31 cellular contexts compared by ENCODE assay signal in the genomic region with DNA sequence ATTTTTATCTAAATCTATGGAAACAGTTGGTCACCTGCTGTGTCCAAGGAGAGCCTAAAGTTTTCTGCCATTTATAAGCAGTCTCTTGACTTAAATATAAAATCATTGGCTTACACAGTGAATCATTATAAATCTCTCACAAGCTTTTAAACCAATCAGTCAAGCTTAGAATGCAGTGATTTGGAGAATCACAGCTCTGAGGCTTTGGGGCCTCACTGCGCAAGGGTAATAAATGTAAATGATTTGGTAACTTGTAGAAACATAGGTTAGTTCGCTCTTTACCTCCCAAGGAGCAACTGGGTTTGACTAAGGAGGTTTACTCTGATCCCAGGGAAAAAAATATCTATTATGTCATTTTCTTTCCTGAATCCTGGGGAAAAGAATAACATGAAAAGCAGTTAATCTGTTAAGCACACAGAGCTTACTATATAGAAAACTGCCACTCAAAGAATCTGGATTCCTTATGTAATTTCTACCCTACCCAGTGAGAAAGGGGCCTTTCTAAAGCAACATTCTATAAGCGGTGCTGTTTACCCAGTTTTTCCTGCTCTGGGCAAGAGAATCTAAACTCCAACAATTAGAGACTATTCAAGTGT.
"Had no signal": no experiment of that assay in that cellular context is flagged by ENCODE, and none has a peak within 500 bp of the region (broad histone marks: within the 10 kb centered on the region; RNA-seq: fewer than 3 reads in every experiment).

No MANE protein-coding gene starts in this region.

- ATAC-seq: foreskin keratinocyte; gastroesophageal sphincter; heart left ventricle; left lung; naive thymus-derived CD4-positive, alpha-beta T cell; psoas muscle; right cardiac atrium; stimulated activated naive CD8-positive, alpha-beta T cell treated with anti-CD3 and anti-CD28 coated beads, Interleukin-15, amount 100 ng/mL, for 72 hours; upper lobe of right lung had no signal

- H3K4me2 ChIP-seq: hepatocyte had no signal

- H3K27ac Mint-ChIP-seq: dendritic cell treated with granulocyte-macrophage colony-stimulating factor and Interleukin-4, amounts not matched to agents 40 ng/mL and 50 ng/mL, for 4 days; naive thymus-derived CD4-positive, alpha-beta T cell; nephron progenitor cell; stimulated activated naive CD8-positive, alpha-beta T cell treated with anti-CD3 and anti-CD28 coated beads, Interleukin-15, amount 100 ng/mL, for 72 hours had no signal

- H3K4me3 ChIP-seq: colonic mucosa, esophagus muscularis mucosa, gastroesophageal sphincter, heart left ventricle, hepatocyte, left lung, ovary, psoas muscle, skin epidermis, suprapubic skin, transverse colon, upper lobe of right lung, uterus had no signal

- H3K4me1 ChIP-seq: colonic mucosa, esophagus muscularis mucosa, foreskin keratinocyte, gastroesophageal sphincter, heart left ventricle, left lung, psoas muscle, suprapubic skin, transverse colon, upper lobe of right lung, uterus had no signal

- H3K9me3 ChIP-seq: colonic mucosa, esophagus muscularis mucosa, gastroesophageal sphincter, heart left ventricle, left lung, ovary, psoas muscle, suprapubic skin, transverse colon, upper lobe of right lung, uterus had no signal

- H3K4me1 Mint-ChIP-seq: naive thymus-derived CD4-positive, alpha-beta T cell; stimulated activated naive CD8-positive, alpha-beta T cell treated with anti-CD3 and anti-CD28 coated beads, Interleukin-15, amount 100 ng/mL, for 72 hours had no signal

- DNase-seq: colonic mucosa; effector CD8-positive, alpha-beta T cell; foreskin keratinocyte; heart left ventricle; left lung; mammary epithelial cell; mesendoderm; midbrain; naive thymus-derived CD4-positive, alpha-beta T cell; nephron progenitor cell; occipital lobe; ovary; posterior cingulate gyrus; psoas muscle; right cardiac atrium; stimulated activated CD4-positive, alpha-beta T cell treated with anti-CD3 and anti-CD28 coated beads, Interleukin-15, amount 100 ng/mL, for 24 hours; stimulated activated CD4-positive, alpha-beta T cell treated with anti-CD3 and anti-CD28 coated beads, Interleukin-2, amount 100 ng/mL, for 48 hours; stimulated activated CD8-positive, alpha-beta memory T cell treated with anti-CD3 and anti-CD28 coated beads, Interleukin-4, amount 100 ng/mL, for 48 hours; stimulated activated naive CD4-positive, alpha-beta T cell; stimulated activated naive CD8-positive, alpha-beta T cell treated with anti-CD3 and anti-CD28 coated beads, Interleukin-15, amount 100 ng/mL, for 72 hours; transverse colon; upper lobe of right lung; uterus had no signal

- H3K9me3 Mint-ChIP-seq: naive thymus-derived CD4-positive, alpha-beta T cell; nephron progenitor cell; stimulated activated naive CD8-positive, alpha-beta T cell treated with anti-CD3 and anti-CD28 coated beads, Interleukin-15, amount 100 ng/mL, for 72 hours had no signal

- H3K27ac ChIP-seq: colonic mucosa, esophagus muscularis mucosa, foreskin keratinocyte, gastroesophageal sphincter, heart left ventricle, hepatocyte, left lung, ovary, psoas muscle, skin epidermis, suprapubic skin, transverse colon, upper lobe of right lung, uterus had no signal

- H3K27me3 Mint-ChIP-seq: dendritic cell treated with granulocyte-macrophage colony-stimulating factor and Interleukin-4, amounts not matched to agents 40 ng/mL and 50 ng/mL, for 4 days; stimulated activated naive CD8-positive, alpha-beta T cell treated with anti-CD3 and anti-CD28 coated beads, Interleukin-15, amount 100 ng/mL, for 72 hours had no signal

- H2AFZ ChIP-seq: hepatocyte had no signal

- H3K36me3 ChIP-seq: colonic mucosa, esophagus muscularis mucosa, gastroesophageal sphincter, heart left ventricle, left lung, ovary, suprapubic skin, transverse colon, upper lobe of right lung, uterus had no signal

- FAIRE-seq: endothelial cell of umbilical vein, islet of Langerhans had no signal

- H3K79me2 ChIP-seq: hepatocyte had no signal

- H3K36me3 Mint-ChIP-seq: naive thymus-derived CD4-positive, alpha-beta T cell had no signal

- H3K27me3 ChIP-seq: colonic mucosa, esophagus muscularis mucosa, foreskin keratinocyte, gastroesophageal sphincter, heart left ventricle, hepatocyte, left lung, ovary, suprapubic skin, transverse colon, upper lobe of right lung, uterus had no signal

- H3K4me3 Mint-ChIP-seq: dendritic cell treated with granulocyte-macrophage colony-stimulating factor and Interleukin-4, amounts not matched to agents 40 ng/mL and 50 ng/mL, for 4 days; naive thymus-derived CD4-positive, alpha-beta T cell; nephron progenitor cell; stimulated activated naive CD8-positive, alpha-beta T cell treated with anti-CD3 and anti-CD28 coated beads, Interleukin-15, amount 100 ng/mL, for 72 hours had no signal
